In the genomic region with DNA sequence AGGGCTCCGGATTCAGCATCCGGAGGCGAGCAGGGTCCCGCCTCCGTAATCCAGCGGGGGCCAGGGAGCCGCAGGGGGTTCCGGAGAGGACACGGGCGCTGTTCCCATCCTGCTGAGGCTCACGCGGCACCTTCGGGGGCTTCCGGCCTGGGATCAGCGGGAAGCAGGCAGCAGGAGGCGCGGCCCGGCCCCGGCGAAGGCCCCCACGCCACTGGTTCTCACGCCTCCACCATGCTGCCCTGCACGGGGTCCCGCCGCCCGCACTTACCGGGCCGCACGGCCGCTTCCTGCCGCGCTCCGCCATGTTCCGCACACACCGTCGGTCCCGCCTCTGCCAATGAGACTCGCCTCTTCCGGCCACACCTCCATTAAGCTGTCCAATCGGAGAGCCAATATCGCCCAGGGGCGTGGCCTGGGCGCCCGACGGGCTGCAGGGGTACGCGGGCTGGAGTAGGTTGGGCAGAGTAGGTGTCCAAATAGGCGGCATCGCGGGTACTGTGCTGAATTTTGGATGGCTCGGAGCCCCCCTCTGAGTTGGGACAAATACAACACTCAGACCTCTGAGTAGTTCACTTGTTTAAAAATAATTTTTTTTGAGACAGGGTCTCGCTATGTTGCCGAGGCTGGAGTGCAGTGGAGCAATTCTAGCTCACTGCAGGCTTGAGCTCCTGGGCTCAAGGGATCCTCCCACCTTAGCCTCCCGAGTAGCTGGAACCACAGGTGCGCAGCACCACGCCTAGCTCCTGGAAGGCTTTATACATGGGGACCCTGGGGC, we compare ENCODE assay signal across 8 cellular contexts. TPM values are rescaled to one million over a fixed set of nuclear protein-coding genes. Genes with fewer than 3 reads are reported as not detected.
DNase-seq lines count a peak whose midpoint lies in the region; ATAC-seq and TF ChIP-seq lines count a peak whose summit lies in the region.

A gene with protein sequence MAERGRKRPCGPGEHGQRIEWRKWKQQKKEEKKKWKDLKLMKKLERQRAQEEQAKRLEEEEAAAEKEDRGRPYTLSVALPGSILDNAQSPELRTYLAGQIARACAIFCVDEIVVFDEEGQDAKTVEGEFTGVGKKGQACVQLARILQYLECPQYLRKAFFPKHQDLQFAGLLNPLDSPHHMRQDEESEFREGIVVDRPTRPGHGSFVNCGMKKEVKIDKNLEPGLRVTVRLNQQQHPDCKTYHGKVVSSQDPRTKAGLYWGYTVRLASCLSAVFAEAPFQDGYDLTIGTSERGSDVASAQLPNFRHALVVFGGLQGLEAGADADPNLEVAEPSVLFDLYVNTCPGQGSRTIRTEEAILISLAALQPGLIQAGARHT (minus strand): TSS at position 318 of the 775 bp plus-strand sequence. CDS start 14 bp downstream, at position 304.

- intact Hi-C loops in activated B cell treated with CpG ODN at 0.5 μM for 24 hours (cut with micrococcal nuclease), result loop anchor here (1.0 kb wide), 2 partner anchors 11 to 53 kb away; a partner anchor contains a TSS
- intact Hi-C loops in spleen (cut with DNase I; ENCODE audit: low total_unique reads), result no loop called here

- H3K27me3 ChIP-seq in spleen (replicated peaks in 1 of 7), result no peaks in the 10 kb centered on the region

- peaks cover 31% of the 10 kb centered on the region for H3K36me3 Mint-ChIP-seq in activated B cell treated with CpG ODN at 0.5 μM for 24 hours (ENCODE audit: low read depth)
- H3K36me3 Mint-ChIP-seq in immature natural killer cell, result peaks cover 0 to 4% (median 4%) of the 10 kb centered on the region in 3 donors

- no peaks in the 10 kb centered on the region for H3K9me3 ChIP-seq in spleen

- H3K27me3 Mint-ChIP-seq in activated B cell treated with CpG ODN at 0.5 μM for 24 hours (no peaks in the 10 kb centered on the region), immature natural killer cell (ENCODE audit: low read depth in 3 of 3) (peaks cover 2 to 7% (median 2%) of the 10 kb centered on the region in 3 donors)

- H3K9me3 Mint-ChIP-seq in activated B cell treated with CpG ODN at 0.5 μM for 24 hours (no peaks in the 10 kb centered on the region), immature natural killer cell (no peaks in the 10 kb centered on the region)

- CTCF ChIA-PET in AG04449 (lab: Yijun Ruan, JAX) (interaction anchor here (0.8 to 4.9 kb wide), 4 partner anchors 9 to 99 kb away, joined by 3 to 67 read pairs (median 5); a partner anchor contains a TSS), activated B cell treated with CpG ODN at 0.5 μM for 24 hours (lab: Charles Lee) (interaction anchor here (1.3 to 1.4 kb wide), 2 partner anchors 11 to 99 kb away, joined by 3 to 12 read pairs; a partner anchor contains a TSS)

- ATAC-seq in GM18907 (IDR thresholded peaks at IDR 0.05; ENCODE audit: unreplicated experiment), result peak; percentile 95
- ATAC-seq in HG03159 (IDR thresholded peaks at IDR 0.05; ENCODE audit: unreplicated experiment), result peak; percentile 96
- peak; percentile 99 for ATAC-seq in activated B cell treated with CpG ODN at 0.5 μM for 24 hours (ENCODE audit: low read depth)

- H3K4me1 Mint-ChIP-seq in activated B cell treated with CpG ODN at 0.5 μM for 24 hours, result peaks cover 22% of the 10 kb centered on the region
- H3K4me1 Mint-ChIP-seq in immature natural killer cell, result peaks cover 27 to 33% of the 10 kb centered on the region in 2 donors

- H3K4me3 ChIP-seq in AG04449 (ENCODE audit: low read depth, low read length), result peak within 1 kb of the TSS; percentile 89
- H3K4me3 ChIP-seq in spleen, result peak within 1 kb of the TSS; percentile 77 to 99 (median 92)

- POLR2A ChIA-PET in AG04449 (lab: Yijun Ruan, JAX), result interaction anchor here (0.5 to 1.6 kb wide), 3 partner anchors 10 to 207 kb away, joined by 3 to 13 read pairs (median 3); a partner anchor contains a TSS
- POLR2A ChIA-PET in activated B cell treated with CpG ODN at 0.5 μM for 24 hours (lab: Charles Lee), result interaction anchor here (0.5 to 1.6 kb wide), 19 partner anchors 10 to 1033 kb away, joined by 3 to 49 read pairs (median 5); a partner anchor contains a TSS

- peaks cover 0 to 54% (median 29%) of the 10 kb centered on the region in 6 donors for H3K36me3 ChIP-seq in spleen

- peaks cover 8 to 32% (median 20%) of the 10 kb centered on the region in 6 donors for H3K4me1 ChIP-seq in spleen

- TF ChIP-seq CTCF in AG04449 (IDR thresholded peaks at IDR 0.05; ENCODE audit: insufficient read depth, low read length, missing control alignments) (no peak), activated B cell treated with CpG ODN at 0.5 μM for 24 hours (IDR thresholded peaks at IDR 0.05) (no peak), spleen (IDR thresholded peaks at IDR 0.05 in 8 of 11, conservative IDR thresholded peaks at IDR 0.05 in 3 of 11) (peak in 3 of 11 experiments; percentile 16 to 40 (median 24))

- H3K27ac Mint-ChIP-seq in activated B cell treated with CpG ODN at 0.5 μM for 24 hours (peak within 1 kb of the TSS; percentile 90), immature natural killer cell (peak within 1 kb of the TSS; percentile 82 to 98 (median 94))

- 0 to 1% (median 1%) methylated on average over 31 to 56 of the region's 56 CpGs for WGBS in spleen, 5 donors

- peak within 1 kb of the TSS; percentile 94 for H3K4me3 Mint-ChIP-seq in activated B cell treated with CpG ODN at 0.5 μM for 24 hours
- peak within 1 kb of the TSS; percentile 90 to 99 (median 97) for H3K4me3 Mint-ChIP-seq in immature natural killer cell

- H3K27ac ChIP-seq in caudate nucleus (ENCODE audit: low read depth, low read length) (peak within 1 kb of the TSS; percentile 26), spleen (peak within 1 kb of the TSS; percentile 75 to 91 (median 86))

- TF ChIP-seq POLR2A in spleen (IDR thresholded peaks at IDR 0.05), result no peak

- DNase-seq in AG04449 (ENCODE audit: low read depth, low spot score) (peak; percentile 26), NCI-H2227 treated with DMSO at 0.1 percent for 48 hours (lab: John Stamatoyannopoulos, UW) (peak; percentile 83), activated B cell treated with CpG ODN at 0.5 μM for 24 hours (peak; percentile 92), caudate nucleus (lab: John Stamatoyannopoulos, UW) (peak in 60 of 61 donors; percentile 45 to 96 (median 88)), immature natural killer cell (peak; percentile 92 to 95 (median 93)), spleen (peak; percentile 97)

RNA-seq across cellular contexts. Expression of the gene that starts here (rescaled TPM):
- total RNA-seq in activated B cell treated with CpG ODN at 0.5 μM for 24 hours (78.9 and 79.1 TPM in 2 replicates), spleen (10 to 100 TPM; 34.9 to 54.3 (median 40.3) TPM)
- polyA plus RNA-seq in immature natural killer cell (10 to 100 TPM; 54.2 to 82.1 (median 64.7) TPM), spleen (10 to 100 TPM; 31.9 to 53.5 (median 37.5) TPM)

Comparison
In these comparisons a context has a peak if more than half of its experiments do, and no peak if none do; other contexts are left out.
1. Peak in every context shown above with its lines: DNase-seq, ATAC-seq, H3K4me3 ChIP-seq and H3K27ac ChIP-seq.
2. DNase-seq: peak in every context shown above with its lines; median percentile 97 in spleen; 93 in immature natural killer cell; 92 in activated B cell treated with CpG ODN at 0.5 μM for 24 hours; 88 in caudate nucleus; 83 in NCI-H2227 treated with DMSO at 0.1 percent for 48 hours; 26 in AG04449.